In the genomic region with DNA sequence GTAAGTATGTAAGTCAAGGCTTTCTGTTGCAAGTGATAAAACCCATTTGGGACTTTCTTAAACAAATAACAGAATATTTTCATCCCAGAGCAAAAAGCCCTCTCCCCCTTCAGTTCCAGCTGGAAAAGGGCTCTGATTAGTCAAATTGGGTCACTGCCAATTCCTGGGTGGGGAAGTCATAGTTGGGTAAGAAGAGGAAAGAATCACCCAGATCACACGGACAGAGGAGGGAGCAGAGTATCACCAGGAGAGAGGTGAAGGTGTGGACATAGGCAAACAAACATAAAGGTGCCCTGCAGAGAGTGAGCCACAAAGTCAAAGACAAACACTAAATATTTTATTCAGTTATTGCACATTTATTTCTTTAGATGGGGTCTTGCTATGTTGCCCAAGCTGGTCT, we compare ENCODE assay signal across 15 cellular contexts. TPM values are rescaled to one million over a fixed set of nuclear protein-coding genes. Genes with fewer than 3 reads are reported as not detected.
DNase-seq lines count a peak whose midpoint lies in the region; ATAC-seq and TF ChIP-seq lines count a peak whose summit lies in the region.
"Had no signal": no experiment of that assay in that cellular context is flagged by ENCODE, and none has a peak within 500 bp of the region (broad histone marks: within the 10 kb centered on the region; RNA-seq: fewer than 3 reads in every experiment).

No MANE protein-coding gene starts in this region.

- 18 to 50% methylated on average over 1 of the region's 1 CpG for WGBS in heart right ventricle, 2 donors

- no peak overlapping the region for H3K9ac ChIP-seq in BLaER1

- H3K4me1 ChIP-seq in BLaER1, result peaks cover 55% of the 10 kb centered on the region
- H3K4me1 ChIP-seq in foreskin keratinocyte, result peaks cover 16% of the 10 kb centered on the region
- H3K4me1 ChIP-seq in heart right ventricle, result peaks cover 6 to 69% (median 29%) of the 10 kb centered on the region in 9 donors

- no peak overlapping the region for H3K4me3 ChIP-seq in BLaER1
- no peak overlapping the region for H3K4me3 ChIP-seq in heart right ventricle
- H3K4me3 ChIP-seq: cardiac muscle cell, smooth muscle cell, stomach had no signal

- ATAC-seq in foreskin keratinocyte (no peak), HG03097 (IDR thresholded peaks at IDR 0.05; ENCODE audit: low FRiP score, unreplicated experiment) (no peak), heart right ventricle (no peak)

- no peak overlapping the region for H3K27ac ChIP-seq in BLaER1
- no peak overlapping the region for H3K27ac ChIP-seq in foreskin keratinocyte
- H3K27ac ChIP-seq in caudate nucleus (ENCODE audit: low read depth, low read length), result no peak overlapping the region
- H3K27ac ChIP-seq in heart right ventricle, result peak overlapping the region in 1 of 10 donors; percentile 28
- H3K27ac ChIP-seq: cardiac muscle cell had no signal

- H3K36me3 ChIP-seq in BLaER1 (no peaks in the 10 kb centered on the region), heart right ventricle (no peaks in the 10 kb centered on the region)
- H3K36me3 ChIP-seq: cardiac muscle cell, stomach had no signal

- H3K4me3 Mint-ChIP-seq in activated T-helper 1 cell treated with anti-CD3 and anti-CD28 coated beads, Interleukin-12 subunit alpha, Interleukin-12 subunit beta, Interleukin-2, Interleukin-4 antibody, amounts not matched to agents 30 ng/mL and 10 ng/mL and 1 ng/mL, durations not matched to agents 14 hours and 24 hours and 36 hours, result no peak overlapping the region

- H3K4me1 Mint-ChIP-seq in activated T-helper 1 cell treated with anti-CD3 and anti-CD28 coated beads, Interleukin-12 subunit alpha, Interleukin-12 subunit beta, Interleukin-2, Interleukin-4 antibody, amounts not matched to agents 30 ng/mL and 10 ng/mL and 1 ng/mL, durations not matched to agents 14 hours and 24 hours and 36 hours (ENCODE audit: low read depth), result peaks cover 52% of the 10 kb centered on the region

- H4K20me1 ChIP-seq in BLaER1, result no peaks in the 10 kb centered on the region

- H3K9me3 Mint-ChIP-seq in activated T-helper 1 cell treated with anti-CD3 and anti-CD28 coated beads, Interleukin-12 subunit alpha, Interleukin-12 subunit beta, Interleukin-2, Interleukin-4 antibody, amounts not matched to agents 30 ng/mL and 10 ng/mL and 1 ng/mL, durations not matched to agents 14 hours and 24 hours and 36 hours, result no peaks in the 10 kb centered on the region
- H3K9me3 Mint-ChIP-seq: activated T-helper 2 cell treated with anti-CD3 and anti-CD28 coated beads, Interferon-gamma antibody, Interleukin-2, Interleukin-4, amounts not matched to agents 10 μg/mL and 5 μg/mL and 100 μg/mL, durations not matched to agents 14 hours and 24 hours and 36 hours had no signal

- peaks cover 2% of the 10 kb centered on the region for H3K36me3 Mint-ChIP-seq in activated T-helper 1 cell treated with anti-CD3 and anti-CD28 coated beads, Interleukin-12 subunit alpha, Interleukin-12 subunit beta, Interleukin-2, Interleukin-4 antibody, amounts not matched to agents 30 ng/mL and 10 ng/mL and 1 ng/mL, durations not matched to agents 14 hours and 24 hours and 36 hours (ENCODE audit: low read depth)

- DNase-seq in Daoy (ENCODE audit: low read depth), result peak; percentile 25
- no peak for DNase-seq in activated T-helper 1 cell treated with anti-CD3 and anti-CD28 coated beads, Interleukin-12 subunit alpha, Interleukin-12 subunit beta, Interleukin-2, Interleukin-4 antibody, amounts not matched to agents 30 ng/mL and 10 ng/mL and 1 ng/mL, durations not matched to agents 14 hours and 24 hours and 36 hours (ENCODE audit: low spot score)
- peak; percentile 12 to 41 for DNase-seq in foreskin keratinocyte
- DNase-seq in caudate nucleus (lab: John Stamatoyannopoulos, UW), result no peak
- DNase-seq in NCI-H128 (lab: John Stamatoyannopoulos, UW; ENCODE audit: unreplicated experiment), result no peak
- DNase-seq in heart right ventricle, result no peak
- DNase-seq: activated CD4-positive, alpha-beta T cell treated with anti-CD3 and anti-CD28 coated beads, Interleukin-2, amount 50 U/mL, for 48 hours; GF-D8; NCI-H510A; stomach had no signal

- no peaks in the 10 kb centered on the region for H3K27me3 Mint-ChIP-seq in activated T-helper 1 cell treated with anti-CD3 and anti-CD28 coated beads, Interleukin-12 subunit alpha, Interleukin-12 subunit beta, Interleukin-2, Interleukin-4 antibody, amounts not matched to agents 30 ng/mL and 10 ng/mL and 1 ng/mL, durations not matched to agents 14 hours and 24 hours and 36 hours (ENCODE audit: insufficient read depth)

- H3K4me2 ChIP-seq in BLaER1, result peak overlapping the region; percentile 60
- H3K4me2 ChIP-seq: smooth muscle cell had no signal

- TF ChIP-seq CTCF in foreskin keratinocyte (conservative IDR thresholded peaks at IDR 0.05) (no peak), heart right ventricle (IDR thresholded peaks at IDR 0.05) (no peak)

- peak overlapping the region; percentile 10 for H3K27ac Mint-ChIP-seq in activated T-helper 1 cell treated with anti-CD3 and anti-CD28 coated beads, Interleukin-12 subunit alpha, Interleukin-12 subunit beta, Interleukin-2, Interleukin-4 antibody, amounts not matched to agents 30 ng/mL and 10 ng/mL and 1 ng/mL, durations not matched to agents 14 hours and 24 hours and 36 hours
- H3K27ac Mint-ChIP-seq: activated T-helper 2 cell treated with anti-CD3 and anti-CD28 coated beads, Interferon-gamma antibody, Interleukin-2, Interleukin-4, amounts not matched to agents 10 μg/mL and 5 μg/mL and 100 μg/mL, durations not matched to agents 14 hours and 24 hours and 36 hours had no signal

- intact Hi-C loops in activated T-helper 1 cell treated with anti-CD3 and anti-CD28 coated beads, Interleukin-12 subunit alpha, Interleukin-12 subunit beta, Interleukin-2, Interleukin-4 antibody, amounts not matched to agents 30 ng/mL and 10 ng/mL and 1 ng/mL, durations not matched to agents 14 hours and 24 hours and 36 hours (cut with micrococcal nuclease), result loop anchor here (2.0 kb wide), 1 partner anchor 97 kb away; no protein-coding TSS in a partner anchor
- intact Hi-C loops in heart right ventricle (cut with DNase I), result no loop called here

- H3K9me3 ChIP-seq in BLaER1 (no peaks in the 10 kb centered on the region; the same call in 1 of the 2 replicates), heart right ventricle (no peaks in the 10 kb centered on the region)
- H3K9me3 ChIP-seq: stomach had no signal

- H3K27me3 ChIP-seq in BLaER1 (no peaks in the 10 kb centered on the region), foreskin keratinocyte (no peaks in the 10 kb centered on the region), heart right ventricle (no peaks in the 10 kb centered on the region)
- H3K27me3 ChIP-seq: cardiac muscle cell, stomach had no signal

RNA-seq across cellular contexts. Expression of gene SORL1, which starts 36.3 kb away (rescaled TPM):
- total RNA-seq in Daoy (2014; rRNA removed; shearing (Covaris generic)), result 1.5 and 1.6 TPM in 2 replicates
- total RNA-seq in activated T-helper 1 cell treated with anti-CD3 and anti-CD28 coated beads, Interleukin-12 subunit alpha, Interleukin-12 subunit beta, Interleukin-2, Interleukin-4 antibody, amounts not matched to agents 30 ng/mL and 10 ng/mL and 1 ng/mL, durations not matched to agents 14 hours and 24 hours and 36 hours, result 19.2 and 20.9 TPM in 2 replicates
- total RNA-seq in foreskin keratinocyte, result 67.1 and 71.9 TPM in 2 replicates
- polyA plus RNA-seq in foreskin keratinocyte, result 9.5 and 11.1 TPM in 2 replicates
- total RNA-seq in heart right ventricle, result 10 to 100 TPM in 3 of 10 donors, 1 to 10 TPM in 7; 4.7 to 15.1 (median 9.0) TPM
- polyA plus RNA-seq in heart right ventricle, result under 1 TPM; 0.26 to 0.51 TPM

Comparison
In these comparisons a context has a peak if more than half of its experiments do, and no peak if none do; other contexts are left out.
1. DNase-seq: peak in Daoy (single experiment) and foreskin keratinocyte (2 of 2); none in activated T-helper 1 cell treated with anti-CD3 and anti-CD28 coated beads, Interleukin-12 subunit alpha, Interleukin-12 subunit beta, Interleukin-2, Interleukin-4 antibody, amounts not matched to agents 30 ng/mL and 10 ng/mL and 1 ng/mL, durations not matched to agents 14 hours and 24 hours and 36 hours (single experiment), caudate nucleus (0 of 61), NCI-H128 (single experiment) and heart right ventricle (0 of 2).